16 cellular contexts compared by ENCODE assay signal in the genomic region with DNA sequence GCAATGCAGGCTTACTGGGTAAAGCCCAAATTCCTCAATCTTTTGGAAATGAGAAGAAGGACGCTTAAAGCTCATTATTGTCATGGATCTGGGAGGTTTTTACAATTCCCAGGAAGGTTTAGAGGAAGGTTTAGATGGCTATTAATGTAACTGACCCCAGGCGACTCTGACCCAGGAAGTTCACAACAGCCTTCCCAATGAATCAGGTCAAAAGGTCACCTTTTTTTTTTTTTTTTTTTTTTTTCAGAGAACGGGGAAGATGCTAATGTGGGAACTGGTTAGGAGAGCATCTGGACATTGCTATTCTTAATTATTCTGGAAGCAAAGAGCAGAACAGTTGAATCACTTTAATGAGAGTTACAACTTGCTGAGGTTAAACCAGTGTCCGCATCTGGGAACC.
"Had no signal": no experiment of that assay in that cellular context is flagged by ENCODE, and none has a peak within 500 bp of the region (broad histone marks: within the 10 kb centered on the region; RNA-seq: fewer than 3 reads in every experiment).

No MANE protein-coding gene starts in this region.

- H3K27ac ChIP-seq: testis, upper lobe of right lung had no signal

- H3K9me3 ChIP-seq: testis, upper lobe of right lung had no signal

- H3K36me3 ChIP-seq: upper lobe of right lung had no signal

- H3K27ac Mint-ChIP-seq: activated B cell treated with CpG ODN at 0.5 μM for 24 hours; stimulated activated naive CD8-positive, alpha-beta T cell treated with anti-CD3 and anti-CD28 coated beads, Interleukin-15, amount 100 ng/mL, for 72 hours; T-helper 1 cell treated with Interleukin-12 subunit alpha and Interleukin-12 subunit beta and Interleukin-4 antibody, amounts not matched to agents 30 μg/mL and 1 μg/mL, for 36 hours had no signal

- H3K4me3 Mint-ChIP-seq: activated B cell treated with CpG ODN at 0.5 μM for 24 hours; stimulated activated naive CD8-positive, alpha-beta T cell treated with anti-CD3 and anti-CD28 coated beads, Interleukin-15, amount 100 ng/mL, for 72 hours; T-helper 1 cell treated with Interleukin-12 subunit alpha and Interleukin-12 subunit beta and Interleukin-4 antibody, amounts not matched to agents 30 μg/mL and 1 μg/mL, for 36 hours had no signal

- H3K27me3 ChIP-seq: testis, upper lobe of right lung had no signal

- DNase-seq: activated B cell treated with CpG ODN at 0.5 μM for 24 hours; activated CD4-positive, alpha-beta T cell treated with anti-CD3 and anti-CD28 coated beads for 48 hours; aorta; cerebellar nuclear complex; effector CD8-positive, alpha-beta T cell; foreskin melanocyte; left colon; mammary epithelial cell; nucleus accumbens; posterior cingulate gyrus; retina; stimulated activated naive CD8-positive, alpha-beta T cell treated with anti-CD3 and anti-CD28 coated beads, Interleukin-15, amount 100 ng/mL, for 72 hours; testis; upper lobe of right lung had no signal

- H3K4me3 ChIP-seq: skin epidermis, testis, upper lobe of right lung had no signal

- ATAC-seq: left colon; stimulated activated naive CD8-positive, alpha-beta T cell treated with anti-CD3 and anti-CD28 coated beads, Interleukin-15, amount 100 ng/mL, for 72 hours; upper lobe of right lung had no signal
